1 cellular context compared by ENCODE assay signal in the genomic region with DNA sequence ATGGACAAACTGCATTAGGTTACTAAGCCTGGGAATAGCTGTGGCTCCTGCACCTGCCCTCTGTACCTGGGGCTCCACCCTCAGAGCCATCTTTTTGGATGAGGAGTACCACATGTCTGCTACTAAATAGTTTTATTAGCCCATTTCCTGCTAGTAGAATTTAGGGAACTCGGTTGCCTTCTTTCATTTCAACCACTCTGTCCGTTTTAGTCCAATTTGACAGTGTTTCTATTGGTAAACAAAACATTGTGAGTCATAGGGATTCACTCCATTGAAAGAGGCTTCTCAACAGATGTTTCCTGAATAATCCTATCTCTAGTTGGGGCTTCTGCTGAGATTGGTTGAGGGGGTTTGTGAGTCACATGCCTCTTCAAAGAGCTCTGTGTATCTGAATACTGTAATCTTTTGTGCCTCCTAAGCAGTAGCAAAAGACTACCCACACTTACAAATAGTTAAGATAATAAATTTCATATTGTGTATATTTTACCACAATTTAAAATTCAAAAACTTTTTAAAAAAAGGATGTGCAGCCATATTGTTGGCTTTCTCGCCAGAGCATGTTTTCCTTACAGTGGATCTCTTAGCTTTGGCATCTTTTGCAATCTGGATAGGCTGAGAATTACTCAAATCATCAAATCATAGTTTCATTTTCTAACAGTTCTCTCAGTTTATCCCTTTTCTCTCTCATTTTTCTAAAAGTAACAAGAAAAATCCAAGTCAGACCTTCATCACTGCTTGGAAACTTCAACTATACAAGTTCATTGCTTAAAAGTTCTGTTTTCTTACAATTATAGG.
A peak's percentile ranks its signal among the peaks of the same experiment; 100 is the strongest.
TF ChIP-seq lines count a peak whose summit lies in the region.

No MANE protein-coding gene starts in this region.

TF ChIP-seq in H1, 55 proteins besides CTCF, POLR2A, EP300 and RAD21:
- no peak for TF ChIP-seq HDAC2 (IDR thresholded peaks at IDR 0.05; ENCODE audit: borderline replicate concordance in 1 of 2, low read depth in 2 of 2, low read length in 2 of 2)
- TF ChIP-seq, protein P1, sequence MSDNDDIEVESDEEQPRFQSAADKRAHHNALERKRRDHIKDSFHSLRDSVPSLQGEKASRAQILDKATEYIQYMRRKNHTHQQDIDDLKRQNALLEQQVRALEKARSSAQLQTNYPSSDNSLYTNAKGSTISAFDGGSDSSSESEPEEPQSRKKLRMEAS (IDR thresholded peaks at IDR 0.05): peak; percentile 15; the same call in 1 of the 2 replicates
